In genomic region chr1:156456625-156457465, GRCh38 we compare ENCODE assay signal across 1 cellular context.
TF ChIP-seq lines count a peak whose summit lies in the region.

No MANE protein-coding gene starts in this region.

TF ChIP-seq in K562, 482 proteins besides CTCF, POLR2A, EP300 and RAD21 (continued from another document and continues in another):
- TF ChIP-seq, protein P1, sequence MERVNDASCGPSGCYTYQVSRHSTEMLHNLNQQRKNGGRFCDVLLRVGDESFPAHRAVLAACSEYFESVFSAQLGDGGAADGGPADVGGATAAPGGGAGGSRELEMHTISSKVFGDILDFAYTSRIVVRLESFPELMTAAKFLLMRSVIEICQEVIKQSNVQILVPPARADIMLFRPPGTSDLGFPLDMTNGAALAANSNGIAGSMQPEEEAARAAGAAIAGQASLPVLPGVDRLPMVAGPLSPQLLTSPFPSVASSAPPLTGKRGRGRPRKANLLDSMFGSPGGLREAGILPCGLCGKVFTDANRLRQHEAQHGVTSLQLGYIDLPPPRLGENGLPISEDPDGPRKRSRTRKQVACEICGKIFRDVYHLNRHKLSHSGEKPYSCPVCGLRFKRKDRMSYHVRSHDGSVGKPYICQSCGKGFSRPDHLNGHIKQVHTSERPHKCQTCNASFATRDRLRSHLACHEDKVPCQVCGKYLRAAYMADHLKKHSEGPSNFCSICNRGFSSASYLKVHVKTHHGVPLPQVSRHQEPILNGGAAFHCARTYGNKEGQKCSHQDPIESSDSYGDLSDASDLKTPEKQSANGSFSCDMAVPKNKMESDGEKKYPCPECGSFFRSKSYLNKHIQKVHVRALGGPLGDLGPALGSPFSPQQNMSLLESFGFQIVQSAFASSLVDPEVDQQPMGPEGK (CRISPR knock-in tag; IDR thresholded peaks at IDR 0.05; ENCODE audit: borderline replicate concordance): no peak
- TF ChIP-seq SIN3B (IDR thresholded peaks at IDR 0.05; ENCODE audit: low read depth) (no peak), ATF2 (CRISPR knock-in tag; IDR thresholded peaks at IDR 0.05) (no peak), ETV6 (IDR thresholded peaks at IDR 0.05; ENCODE audit: borderline replicate concordance in 1 of 2, low read depth in 2 of 2, low read length in 1 of 2) (no peak), ETV6 (CRISPR knock-in tag; IDR thresholded peaks at IDR 0.05; ENCODE audit: borderline replicate concordance) (no peak), LEF1 (IDR thresholded peaks at IDR 0.05) (peak; percentile 31; the same call in 1 of the 2 replicates), ZNF584 (CRISPR knock-in tag; IDR thresholded peaks at IDR 0.05; ENCODE audit: low read depth) (peak; percentile 48; the same call in 1 of the 2 replicates), RBM14 (IDR thresholded peaks at IDR 0.05; ENCODE audit: borderline replicate concordance, insufficient read depth, low read depth, low read length) (no peak), SNIP1 (IDR thresholded peaks at IDR 0.05; ENCODE audit: low read depth) (no peak), TEAD1 (CRISPR knock-in tag; IDR thresholded peaks at IDR 0.05) (peak; percentile 5 to 72; a peak in 1 of 4 replicates), NONO (IDR thresholded peaks at IDR 0.05; ENCODE audit: low read depth in 2 of 2, low read length in 1 of 2) (no peak), ATF7 (IDR thresholded peaks at IDR 0.05) (peak; percentile 79), ZFX (CRISPR knock-in tag; IDR thresholded peaks at IDR 0.05) (peak; percentile 78), EGR1 (conservative IDR thresholded peaks at IDR 0.05) (peak; percentile 80), RBM34 (IDR thresholded peaks at IDR 0.05; ENCODE audit: borderline replicate concordance, insufficient read depth, low read length) (no peak), HMGN3 (IDR thresholded peaks at IDR 0.05; ENCODE audit: borderline replicate concordance, extremely low read depth, insufficient read length, low read depth, low read length) (peak; percentile 88), ZNF354B (CRISPR knock-in tag; IDR thresholded peaks at IDR 0.05) (no peak), REST (CRISPR knock-in tag; IDR thresholded peaks at IDR 0.05; ENCODE audit: low read depth) (no peak), CEBPG (CRISPR knock-in tag; IDR thresholded peaks at IDR 0.05) (peak; percentile 68; the same call in 1 of the 2 replicates), CEBPG (tag; conservative IDR thresholded peaks at IDR 0.05 in 1 of 2, IDR thresholded peaks at IDR 0.05 in 1 of 2) (no peak), ZNF212 (CRISPR knock-in tag; IDR thresholded peaks at IDR 0.05) (no peak), MBD1 (CRISPR knock-in tag; IDR thresholded peaks at IDR 0.05) (no peak), CREM (IDR thresholded peaks at IDR 0.05; ENCODE audit: low read depth) (peak; percentile 87; the same call in 1 of the 2 replicates), ZNF511 (CRISPR knock-in tag; IDR thresholded peaks at IDR 0.05) (peak; percentile 26; the same call in 1 of the 2 replicates), CBX3 (IDR thresholded peaks at IDR 0.05; ENCODE audit: borderline replicate concordance in 1 of 2, low read length in 2 of 2) (0 out of 3 replicates have a peak, but pooled peaks of 1 of the 2 experiments have one; percentile 69), PRDM10 (IDR thresholded peaks at IDR 0.05; ENCODE audit: partially characterized antibody) (peak; percentile 52), TBP (optimal IDR thresholded peaks at IDR 0.05; ENCODE audit: low read depth, low read length) (peak; percentile 58), FOXA3 (CRISPR knock-in tag; conservative IDR thresholded peaks at IDR 0.05 in 1 of 2, IDR thresholded peaks at IDR 0.05 in 1 of 2) (peak in 1 of 2 experiments; percentile 66; a peak in 2 of 4 replicates), FOS (IDR thresholded peaks at IDR 0.05; ENCODE audit: extremely low read depth, insufficient read length) (peak; percentile 13), GABPA (tag; conservative IDR thresholded peaks at IDR 0.05; ENCODE audit: low read depth) (peak; percentile 72)
- TF ChIP-seq, protein P2, sequence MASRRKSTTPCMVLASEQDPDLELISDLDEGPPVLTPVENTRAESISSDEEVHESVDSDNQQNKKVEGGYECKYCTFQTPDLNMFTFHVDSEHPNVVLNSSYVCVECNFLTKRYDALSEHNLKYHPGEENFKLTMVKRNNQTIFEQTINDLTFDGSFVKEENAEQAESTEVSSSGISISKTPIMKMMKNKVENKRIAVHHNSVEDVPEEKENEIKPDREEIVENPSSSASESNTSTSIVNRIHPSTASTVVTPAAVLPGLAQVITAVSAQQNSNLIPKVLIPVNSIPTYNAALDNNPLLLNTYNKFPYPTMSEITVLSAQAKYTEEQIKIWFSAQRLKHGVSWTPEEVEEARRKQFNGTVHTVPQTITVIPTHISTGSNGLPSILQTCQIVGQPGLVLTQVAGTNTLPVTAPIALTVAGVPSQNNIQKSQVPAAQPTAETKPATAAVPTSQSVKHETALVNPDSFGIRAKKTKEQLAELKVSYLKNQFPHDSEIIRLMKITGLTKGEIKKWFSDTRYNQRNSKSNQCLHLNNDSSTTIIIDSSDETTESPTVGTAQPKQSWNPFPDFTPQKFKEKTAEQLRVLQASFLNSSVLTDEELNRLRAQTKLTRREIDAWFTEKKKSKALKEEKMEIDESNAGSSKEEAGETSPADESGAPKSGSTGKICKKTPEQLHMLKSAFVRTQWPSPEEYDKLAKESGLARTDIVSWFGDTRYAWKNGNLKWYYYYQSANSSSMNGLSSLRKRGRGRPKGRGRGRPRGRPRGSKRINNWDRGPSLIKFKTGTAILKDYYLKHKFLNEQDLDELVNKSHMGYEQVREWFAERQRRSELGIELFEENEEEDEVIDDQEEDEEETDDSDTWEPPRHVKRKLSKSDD (conservative IDR thresholded peaks at IDR 0.05; ENCODE audit: low read length): no peak
- TF ChIP-seq, protein P3, sequence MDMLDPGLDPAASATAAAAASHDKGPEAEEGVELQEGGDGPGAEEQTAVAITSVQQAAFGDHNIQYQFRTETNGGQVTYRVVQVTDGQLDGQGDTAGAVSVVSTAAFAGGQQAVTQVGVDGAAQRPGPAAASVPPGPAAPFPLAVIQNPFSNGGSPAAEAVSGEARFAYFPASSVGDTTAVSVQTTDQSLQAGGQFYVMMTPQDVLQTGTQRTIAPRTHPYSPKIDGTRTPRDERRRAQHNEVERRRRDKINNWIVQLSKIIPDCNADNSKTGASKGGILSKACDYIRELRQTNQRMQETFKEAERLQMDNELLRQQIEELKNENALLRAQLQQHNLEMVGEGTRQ (CRISPR knock-in tag; IDR thresholded peaks at IDR 0.05): peak; percentile 95
- TF ChIP-seq, protein P4, sequence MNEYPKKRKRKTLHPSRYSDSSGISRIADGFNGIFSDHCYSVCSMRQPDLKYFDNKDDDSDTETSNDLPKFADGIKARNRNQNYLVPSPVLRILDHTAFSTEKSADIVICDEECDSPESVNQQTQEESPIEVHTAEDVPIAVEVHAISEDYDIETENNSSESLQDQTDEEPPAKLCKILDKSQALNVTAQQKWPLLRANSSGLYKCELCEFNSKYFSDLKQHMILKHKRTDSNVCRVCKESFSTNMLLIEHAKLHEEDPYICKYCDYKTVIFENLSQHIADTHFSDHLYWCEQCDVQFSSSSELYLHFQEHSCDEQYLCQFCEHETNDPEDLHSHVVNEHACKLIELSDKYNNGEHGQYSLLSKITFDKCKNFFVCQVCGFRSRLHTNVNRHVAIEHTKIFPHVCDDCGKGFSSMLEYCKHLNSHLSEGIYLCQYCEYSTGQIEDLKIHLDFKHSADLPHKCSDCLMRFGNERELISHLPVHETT (CRISPR knock-in tag; conservative IDR thresholded peaks at IDR 0.05 in 1 of 2, IDR thresholded peaks at IDR 0.05 in 1 of 2): no peak; a peak in 1 of 4 replicates
- TF ChIP-seq, protein P5, sequence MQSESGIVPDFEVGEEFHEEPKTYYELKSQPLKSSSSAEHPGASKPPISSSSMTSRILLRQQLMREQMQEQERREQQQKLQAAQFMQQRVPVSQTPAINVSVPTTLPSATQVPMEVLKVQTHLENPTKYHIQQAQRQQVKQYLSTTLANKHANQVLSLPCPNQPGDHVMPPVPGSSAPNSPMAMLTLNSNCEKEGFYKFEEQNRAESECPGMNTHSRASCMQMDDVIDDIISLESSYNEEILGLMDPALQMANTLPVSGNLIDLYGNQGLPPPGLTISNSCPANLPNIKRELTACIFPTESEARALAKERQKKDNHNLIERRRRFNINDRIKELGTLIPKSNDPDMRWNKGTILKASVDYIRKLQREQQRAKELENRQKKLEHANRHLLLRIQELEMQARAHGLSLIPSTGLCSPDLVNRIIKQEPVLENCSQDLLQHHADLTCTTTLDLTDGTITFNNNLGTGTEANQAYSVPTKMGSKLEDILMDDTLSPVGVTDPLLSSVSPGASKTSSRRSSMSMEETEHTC (IDR thresholded peaks at IDR 0.05): peak; percentile 83
- TF ChIP-seq, protein P6, sequence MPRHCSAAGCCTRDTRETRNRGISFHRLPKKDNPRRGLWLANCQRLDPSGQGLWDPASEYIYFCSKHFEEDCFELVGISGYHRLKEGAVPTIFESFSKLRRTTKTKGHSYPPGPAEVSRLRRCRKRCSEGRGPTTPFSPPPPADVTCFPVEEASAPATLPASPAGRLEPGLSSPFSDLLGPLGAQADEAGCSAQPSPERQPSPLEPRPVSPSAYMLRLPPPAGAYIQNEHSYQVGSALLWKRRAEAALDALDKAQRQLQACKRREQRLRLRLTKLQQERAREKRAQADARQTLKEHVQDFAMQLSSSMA (CRISPR knock-in tag; IDR thresholded peaks at IDR 0.05): peak; percentile 50; the same call in 1 of the 2 replicates
